Comparison of ENCODE assay signal across 28 cellular contexts in the genomic region with DNA sequence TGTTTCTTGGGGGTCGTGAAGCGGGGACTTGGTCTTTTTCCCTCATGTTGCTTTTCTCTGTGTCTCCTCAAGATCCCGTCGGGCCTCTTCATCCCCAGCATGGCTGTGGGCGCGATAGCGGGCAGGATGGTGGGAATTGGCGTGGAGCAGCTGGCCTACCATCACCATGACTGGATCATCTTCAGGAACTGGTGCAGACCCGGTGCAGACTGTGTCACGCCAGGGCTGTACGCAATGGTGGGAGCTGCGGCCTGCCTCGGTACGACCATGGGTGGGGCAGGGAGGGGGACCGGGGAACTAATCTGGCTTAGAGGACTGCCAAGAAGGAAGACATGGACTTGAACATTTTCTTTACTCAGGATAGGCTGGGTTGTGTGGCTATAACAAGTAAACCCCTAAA.
"Had no signal": no experiment of that assay in that cellular context is flagged by ENCODE, and none has a peak within 500 bp of the region (broad histone marks: within the 10 kb centered on the region; RNA-seq: fewer than 3 reads in every experiment).

No MANE protein-coding gene starts in this region.

- H3K4me1 Mint-ChIP-seq: endodermal cell had no signal

- H3K27me3 ChIP-seq: colonic mucosa, esophagus muscularis mucosa, esophagus squamous epithelium, foreskin keratinocyte, gastrocnemius medialis, gastroesophageal sphincter, heart left ventricle, heart right ventricle had no signal

- H3K4me3 ChIP-seq: colonic mucosa, coronary artery, dorsolateral prefrontal cortex, esophagus muscularis mucosa, esophagus squamous epithelium, gastrocnemius medialis, gastroesophageal sphincter, heart left ventricle, heart right ventricle had no signal

- H3K9me3 ChIP-seq: colonic mucosa, esophagus muscularis mucosa, esophagus squamous epithelium, gastrocnemius medialis, gastroesophageal sphincter, heart left ventricle, heart right ventricle had no signal

- FAIRE-seq: colon, endometrium, endothelial cell of umbilical vein, frontal cortex had no signal

- H3K9me3 Mint-ChIP-seq: dendritic cell treated with granulocyte-macrophage colony-stimulating factor and Interleukin-4, amounts not matched to agents 40 ng/mL and 50 ng/mL, for 4 days; effector memory CD8-positive, alpha-beta T cell had no signal

- H3K36me3 ChIP-seq: colonic mucosa, esophagus squamous epithelium, gastroesophageal sphincter had no signal

- H3K27ac Mint-ChIP-seq: dendritic cell treated with granulocyte-macrophage colony-stimulating factor and Interleukin-4, amounts not matched to agents 40 ng/mL and 50 ng/mL, for 4 days; effector memory CD8-positive, alpha-beta T cell; endodermal cell had no signal

- DNase-seq: colonic mucosa; cortex of kidney; dermis blood vessel endothelial cell; dorsolateral prefrontal cortex; effector CD4-positive, alpha-beta T cell; effector CD8-positive, alpha-beta T cell; effector memory CD4-positive, alpha-beta T cell; effector memory CD8-positive, alpha-beta T cell; endodermal cell; erythroblast; esophagus squamous epithelium; foreskin fibroblast; foreskin keratinocyte; foreskin melanocyte; gastrocnemius medialis; glutamatergic neuron; head of caudate nucleus; heart left ventricle; heart right ventricle had no signal

- H3K27ac ChIP-seq: colonic mucosa, coronary artery, dorsolateral prefrontal cortex, epithelial cell of prostate, esophagus muscularis mucosa, esophagus squamous epithelium, foreskin keratinocyte, gastrocnemius medialis, gastroesophageal sphincter, heart left ventricle, heart right ventricle had no signal

- H3K4me1 ChIP-seq: colonic mucosa, esophagus muscularis mucosa, esophagus squamous epithelium, foreskin keratinocyte, gastrocnemius medialis, gastroesophageal sphincter, heart left ventricle had no signal

- H3K4me3 Mint-ChIP-seq: dendritic cell treated with granulocyte-macrophage colony-stimulating factor and Interleukin-4, amounts not matched to agents 40 ng/mL and 50 ng/mL, for 4 days; effector memory CD8-positive, alpha-beta T cell; endodermal cell had no signal
